ENCODE assay signal across 12 cellular contexts in genomic region chr14:105165134-105165704, GRCh38. TPM values are rescaled to one million over a fixed set of nuclear protein-coding genes. Genes with fewer than 3 reads are reported as not detected.
A peak's percentile ranks its signal among the peaks of the same experiment; 100 is the strongest.
DNase-seq lines count a peak whose midpoint lies in the region; ATAC-seq and TF ChIP-seq lines count a peak whose summit lies in the region.
"Had no signal": no experiment of that assay in that cellular context is flagged by ENCODE, and none has a peak within 500 bp of the region (broad histone marks: within the 10 kb centered on the region; RNA-seq: fewer than 3 reads in every experiment).

No MANE protein-coding gene starts in this region.

- H3K27ac ChIP-seq in PC-3 (ENCODE audit: low read length) (no peak overlapping the region), brain microvascular endothelial cell (no peak overlapping the region)

- peaks cover 59% of the 10 kb centered on the region for H3K79me2 ChIP-seq in PC-3 (ENCODE audit: low read length)

- BruUV-seq in PC-3 (replicated peaks; lab: Mats Ljungman, UMichigan) = no TSS peak

- DNase-seq in COLO668 (lab: John Stamatoyannopoulos, UW; ENCODE audit: unreplicated experiment) = peak; percentile 97
- peak; percentile 81 for DNase-seq in NAMALWA (ENCODE audit: low spot score)
- no peak for DNase-seq in PC-3
- no peak for DNase-seq in HAP-1 (ENCODE audit: low spot score in 2 of 2)
- DNase-seq in brain microvascular endothelial cell = no peak
- no peak for DNase-seq in GM03348 (ENCODE audit: low spot score)
- DNase-seq in SW 1271 (lab: John Stamatoyannopoulos, UW) = no peak
- DNase-seq: activated CD8-positive, alpha-beta T cell treated with anti-CD3 and anti-CD28 coated beads for 36 hours; activated naive CD4-positive, alpha-beta T cell treated with Interleukin-2 at 50 U/mL for 16 hours; mesendoderm; stimulated activated CD4-positive, alpha-beta T cell treated with anti-CD3 and anti-CD28 coated beads, Interleukin-4, amount 100 ng/mL, for 4 hours had no signal

- H3F3A ChIP-seq in PC-3 (ENCODE audit: low read length, unreplicated experiment) = no peaks in the 10 kb centered on the region

- H3K36me3 ChIP-seq in PC-3 (ENCODE audit: low read depth, low read length) = no peaks in the 10 kb centered on the region
- H3K36me3 ChIP-seq in iPS-15b (ENCODE audit: control insufficient read depth, insufficient read depth, low read length) = peaks cover 7% of the 10 kb centered on the region
- peaks cover 15% of the 10 kb centered on the region for H3K36me3 ChIP-seq in HAP-1 (replicated peaks)
- no peaks in the 10 kb centered on the region for H3K36me3 ChIP-seq in brain microvascular endothelial cell (replicated peaks)

- in situ Hi-C loops in HAP-1 (cut with MboI; ENCODE audit: low sequenced_read_pairs) (no loop called here), brain microvascular endothelial cell (cut with HindIII; ENCODE audit: low pct_ligation_motif_present, low sequenced_read_pairs) (no loop called here)

- CTCF ChIA-PET in PC-3 (lab: Charles Lee) = no interaction called here

- H3K9ac ChIP-seq in PC-3 (ENCODE audit: low read length) (no peak overlapping the region), iPS-15b (ENCODE audit: low read depth, low read length) (peak overlapping the region; percentile 47)

- H3K9me3 ChIP-seq in PC-3 (ENCODE audit: low read length) (no peaks in the 10 kb centered on the region), iPS-15b (ENCODE audit: control insufficient read depth, insufficient read depth, low read length) (no peaks in the 10 kb centered on the region), HAP-1 (no peaks in the 10 kb centered on the region)

- no peaks in the 10 kb centered on the region for H3K27me3 ChIP-seq in PC-3 (ENCODE audit: low read length)
- H3K27me3 ChIP-seq in iPS-15b (ENCODE audit: control insufficient read depth, insufficient read depth, low read length) = peaks cover 8% of the 10 kb centered on the region
- no peaks in the 10 kb centered on the region for H3K27me3 ChIP-seq in HAP-1 (ENCODE audit: low read depth)
- H3K27me3 ChIP-seq in brain microvascular endothelial cell (replicated peaks) = peaks cover 17% of the 10 kb centered on the region

- H3K4me2 ChIP-seq in PC-3 (ENCODE audit: low read length) = peak overlapping the region; percentile 85

- H2AFZ ChIP-seq in PC-3 (ENCODE audit: low read length) = no peak overlapping the region

- H3K4me1 ChIP-seq in PC-3 (ENCODE audit: insufficient read depth, low read length) = peaks cover 21% of the 10 kb centered on the region
- H3K4me1 ChIP-seq in iPS-15b (ENCODE audit: control insufficient read depth, insufficient read depth, low read length) = peaks cover 6% of the 10 kb centered on the region
- peaks cover 6% of the 10 kb centered on the region for H3K4me1 ChIP-seq in HAP-1

- ATAC-seq in PC-3 = no peak
- ATAC-seq: activated CD8-positive, alpha-beta T cell treated with anti-CD3 and anti-CD28 coated beads for 36 hours had no signal

- TF ChIP-seq CTCF in PC-3 (conservative IDR thresholded peaks at IDR 0.05; ENCODE audit: low read depth, low read length) (peak; percentile 14; the same call in 1 of the 2 replicates), brain microvascular endothelial cell (IDR thresholded peaks at IDR 0.05; ENCODE audit: low read depth, low read length, missing control alignments) (no peak)

- intact Hi-C loops in PC-3 (cut with micrococcal nuclease) = loop anchor here (5.0 kb wide), 1 partner anchor 73 kb away; no protein-coding TSS in a partner anchor

- POLR2A ChIA-PET in PC-3 (lab: Charles Lee; ENCODE audit: unreplicated experiment) = no interaction called here

- no peak overlapping the region for H3K4me3 ChIP-seq in PC-3 (ENCODE audit: low read length)
- no peak overlapping the region for H3K4me3 ChIP-seq in iPS-15b (ENCODE audit: low read depth, low read length)
- H3K4me3 ChIP-seq in HAP-1 = no peak overlapping the region
- H3K4me3 ChIP-seq in brain microvascular endothelial cell (ENCODE audit: low read depth, low read length) = no peak overlapping the region

- no peaks in the 10 kb centered on the region for H3K9me2 ChIP-seq in PC-3 (replicated peaks; ENCODE audit: low read length)

- peaks cover 15% of the 10 kb centered on the region; the same call in 1 of the 2 replicates for H4K20me1 ChIP-seq in PC-3 (ENCODE audit: low read length)

RNA-seq across cellular contexts. Expression of gene JAG2, which starts 3.4 kb away (rescaled TPM):
- total RNA-seq in PC-3 (2014; rRNA removed) = 57.1 and 59.3 TPM in 2 replicates

RNA-seq across cellular contexts. Expression of gene NUDT14, which starts 15.9 kb away (rescaled TPM):
- total RNA-seq in PC-3 (2014; rRNA removed) = 50.8 and 82.1 TPM in 2 replicates

Comparison
In these comparisons a context has a peak if more than half of its experiments do, and no peak if none do; other contexts are left out.
1. DNase-seq: peak in COLO668 (single experiment) and NAMALWA (single experiment); none in PC-3 (single experiment), HAP-1 (0 of 2), brain microvascular endothelial cell (single experiment), GM03348 (single experiment) and SW 1271 (0 of 2).